8 cellular contexts compared by ENCODE assay signal in the genomic region with DNA sequence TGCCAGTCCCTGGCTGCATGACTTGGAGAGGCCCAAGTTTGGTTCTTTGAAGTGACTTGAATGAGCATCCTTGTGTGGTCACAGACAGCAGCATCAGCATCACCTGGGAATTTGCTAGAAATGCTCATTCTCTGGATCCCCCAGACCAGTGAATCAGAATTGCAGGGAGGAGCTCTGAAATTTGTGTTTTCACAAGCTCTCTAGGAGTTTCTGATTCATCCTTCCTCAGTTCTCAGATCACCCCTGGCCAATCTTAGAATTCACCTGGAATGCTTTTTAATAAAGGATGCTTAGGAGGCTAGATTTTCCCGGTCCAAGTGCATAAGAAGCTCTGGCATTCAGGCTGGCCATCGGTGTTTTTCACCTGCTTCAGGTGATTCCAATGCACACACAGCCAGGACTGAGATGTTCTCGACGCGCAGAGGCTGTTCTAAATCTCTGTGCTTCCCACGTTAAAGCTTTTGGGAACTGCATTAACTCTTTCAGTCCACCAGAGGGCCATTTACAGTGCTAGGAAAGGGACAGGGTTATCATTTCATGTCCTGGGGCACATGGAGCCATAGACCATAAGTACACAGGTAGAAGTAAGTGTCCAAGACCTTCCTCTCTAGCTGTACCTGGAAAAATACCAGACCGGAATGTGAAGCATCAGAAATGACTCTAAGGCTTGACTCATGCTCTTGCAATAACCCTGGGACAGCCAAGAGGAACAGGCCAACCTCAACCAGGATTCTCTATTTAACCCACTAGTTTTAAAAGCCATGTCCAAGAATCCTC.
DNase-seq lines count a peak whose midpoint lies in the region; ATAC-seq, FAIRE-seq and TF ChIP-seq lines count a peak whose summit lies in the region.

No MANE protein-coding gene starts in this region.

- no peak overlapping the region for H2AFZ ChIP-seq in endothelial cell of umbilical vein (ENCODE audit: low read depth, low read length)
- H2AFZ ChIP-seq in smooth muscle cell (ENCODE audit: low read depth), result no peak overlapping the region

- H3K27me3 Mint-ChIP-seq in T-helper 17 cell, result peaks cover 71% of the 10 kb centered on the region

- H3K9me2 ChIP-seq in DOHH2 (replicated peaks; ENCODE audit: control insufficient read depth, low read length), result no peaks in the 10 kb centered on the region

- POLR2A ChIA-PET in endothelial cell of umbilical vein (lab: Charles Lee), result no interaction called here

- H3K27ac Mint-ChIP-seq in T-helper 17 cell, result no peak overlapping the region

- H3K4me2 ChIP-seq in DOHH2 (ENCODE audit: low read length) (no peak overlapping the region), endothelial cell of umbilical vein (ENCODE audit: insufficient read depth, low read length) (no peak overlapping the region), smooth muscle cell (no peak overlapping the region)

- TF ChIP-seq POLR2A in endothelial cell of umbilical vein (IDR thresholded peaks at IDR 0.05; ENCODE audit: low read depth, low read length), result no peak

- CTCF ChIA-PET in endothelial cell of umbilical vein (lab: Charles Lee), result no interaction called here

- H3K27me3 ChIP-seq in DOHH2 (ENCODE audit: control insufficient read depth, low read length) (peaks cover 8% of the 10 kb centered on the region), endothelial cell of umbilical vein (ENCODE audit: control insufficient read depth in 2 of 2, insufficient read depth in 2 of 2, low read length in 2 of 2) (no peaks in the 10 kb centered on the region), smooth muscle cell (ENCODE audit: low read depth) (no peaks in the 10 kb centered on the region)

- H3K79me2 ChIP-seq in DOHH2 (ENCODE audit: control insufficient read depth, low read length) (no peaks in the 10 kb centered on the region), endothelial cell of umbilical vein (ENCODE audit: control insufficient read depth, insufficient read depth, low read length) (no peaks in the 10 kb centered on the region), smooth muscle cell (ENCODE audit: low read depth) (no peaks in the 10 kb centered on the region)

- no peaks in the 10 kb centered on the region for H3K9me1 ChIP-seq in endothelial cell of umbilical vein (replicated peaks; ENCODE audit: control insufficient read depth, extremely low read depth, insufficient read depth, low read length)

- H3K4me3 Mint-ChIP-seq in T-helper 17 cell, result no peak overlapping the region

- TF ChIP-seq CTCF in 22Rv1 (IDR thresholded peaks at IDR 0.05) (peak; percentile 70), DOHH2 (IDR thresholded peaks at IDR 0.05; ENCODE audit: low read depth, low read length, poor library complexity, severe bottlenecking) (peak; percentile 83), endothelial cell of umbilical vein (IDR thresholded peaks at IDR 0.05; ENCODE audit: extremely low read depth in 1 of 2, insufficient read depth in 1 of 2, low read depth in 1 of 2, low read length in 2 of 2) (peak; percentile 8 to 24), smooth muscle cell (IDR thresholded peaks at IDR 0.05; ENCODE audit: borderline replicate concordance, insufficient read depth, poor library complexity, severe bottlenecking) (peak; percentile 65)

- ATAC-seq in T-helper 17 cell (no peak), GM21717 (IDR thresholded peaks at IDR 0.05; ENCODE audit: unreplicated experiment) (no peak)

- H3K4me3 ChIP-seq in DOHH2 (ENCODE audit: low read length), result no peak overlapping the region
- H3K4me3 ChIP-seq in endothelial cell of umbilical vein (replicated peaks in 1 of 3; ENCODE audit: insufficient read depth in 1 of 3, low read depth in 1 of 3, low read length in 3 of 3), result no peak overlapping the region
- no peak overlapping the region for H3K4me3 ChIP-seq in smooth muscle cell

- H3K9ac ChIP-seq in endothelial cell of umbilical vein (replicated peaks; ENCODE audit: extremely low read depth, insufficient read depth, low read length) (no peak overlapping the region), smooth muscle cell (ENCODE audit: low read depth) (no peak overlapping the region)

- peaks cover 6% of the 10 kb centered on the region for H3K4me1 Mint-ChIP-seq in T-helper 17 cell

- H3K36me3 ChIP-seq in DOHH2 (ENCODE audit: control insufficient read depth, low read length), result no peaks in the 10 kb centered on the region
- H3K36me3 ChIP-seq in endothelial cell of umbilical vein (ENCODE audit: control insufficient read depth in 2 of 2, extremely low read depth in 1 of 2, insufficient read depth in 2 of 2, low read length in 2 of 2), result no peaks in the 10 kb centered on the region
- no peaks in the 10 kb centered on the region for H3K36me3 ChIP-seq in smooth muscle cell (ENCODE audit: low read depth)

- no peak for FAIRE-seq in endothelial cell of umbilical vein (lab: Jason Lieb, UNC)

- WGBS in smooth muscle cell (ENCODE audit: low lambda C conversion rate), result 29% methylated on average over 7 of the region's 7 CpGs

- dilution Hi-C loops in endothelial cell of umbilical vein (cut with MboI; ENCODE audit: extremely low pct_ligation_motif_present, low sequenced_read_pairs), result no loop called here

- H3K27ac ChIP-seq in 22Rv1, result no peak overlapping the region
- no peak overlapping the region for H3K27ac ChIP-seq in DOHH2 (ENCODE audit: low read depth, low read length)
- no peak overlapping the region for H3K27ac ChIP-seq in endothelial cell of umbilical vein (ENCODE audit: insufficient read depth, low read depth, low read length)
- no peak overlapping the region for H3K27ac ChIP-seq in smooth muscle cell (ENCODE audit: low read depth)

- no peaks in the 10 kb centered on the region for H3K36me3 Mint-ChIP-seq in T-helper 17 cell (ENCODE audit: low read depth)

- intact Hi-C loops in endothelial cell of umbilical vein (cut with micrococcal nuclease), result no loop called here

- H4K20me1 ChIP-seq in DOHH2 (ENCODE audit: control insufficient read depth, insufficient read depth, low read depth, low read length) (no peaks in the 10 kb centered on the region), endothelial cell of umbilical vein (replicated peaks; ENCODE audit: control insufficient read depth, extremely low read depth, insufficient read depth, low read length) (no peaks in the 10 kb centered on the region), smooth muscle cell (ENCODE audit: low read depth) (no peaks in the 10 kb centered on the region)

- no TSS peak for BruUV-seq in endothelial cell of umbilical vein (replicated peaks; lab: Mats Ljungman, UMichigan)

- H3K9me3 ChIP-seq in DOHH2 (ENCODE audit: control insufficient read depth, insufficient read depth, low read length), result no peaks in the 10 kb centered on the region
- no peaks in the 10 kb centered on the region for H3K9me3 ChIP-seq in endothelial cell of umbilical vein (replicated peaks; ENCODE audit: control insufficient read depth, insufficient read depth, low read length)
- no peaks in the 10 kb centered on the region for H3K9me3 ChIP-seq in smooth muscle cell (replicated peaks; ENCODE audit: low read depth)
- H3K9me3 ChIP-seq in T-helper 17 cell (ENCODE audit: control insufficient read depth, low read length, poor library complexity, severe bottlenecking), result no peaks in the 10 kb centered on the region

- H3F3A ChIP-seq in DOHH2 (ENCODE audit: control insufficient read depth, insufficient read depth), result no peaks in the 10 kb centered on the region
- no peaks in the 10 kb centered on the region for H3F3A ChIP-seq in smooth muscle cell (ENCODE audit: low read depth)

- DNase-seq in NCI-H510A treated with DMSO at 0.1 percent for 48 hours (lab: John Stamatoyannopoulos, UW), result peak; percentile 92
- DNase-seq in endothelial cell of umbilical vein (ENCODE audit: low read depth, low spot score), result no peak
- DNase-seq in smooth muscle cell (lab: John Stamatoyannopoulos, UW; ENCODE audit: unreplicated experiment), result no peak
- DNase-seq in T-helper 17 cell, result no peak
- DNase-seq in NCI-H526 treated with DMSO at 0.1 percent for 48 hours (lab: John Stamatoyannopoulos, UW), result no peak

- H3K4me1 ChIP-seq in DOHH2 (ENCODE audit: control insufficient read depth, low read length), result no peaks in the 10 kb centered on the region
- H3K4me1 ChIP-seq in endothelial cell of umbilical vein (ENCODE audit: control insufficient read depth, extremely low read depth, insufficient read depth, low read length), result no peaks in the 10 kb centered on the region
- no peaks in the 10 kb centered on the region for H3K4me1 ChIP-seq in smooth muscle cell (ENCODE audit: low read depth)

TF ChIP-seq in endothelial cell of umbilical vein, 7 proteins besides CTCF, POLR2A, EP300 and RAD21:
- TF ChIP-seq, protein P1, sequence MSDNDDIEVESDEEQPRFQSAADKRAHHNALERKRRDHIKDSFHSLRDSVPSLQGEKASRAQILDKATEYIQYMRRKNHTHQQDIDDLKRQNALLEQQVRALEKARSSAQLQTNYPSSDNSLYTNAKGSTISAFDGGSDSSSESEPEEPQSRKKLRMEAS (IDR thresholded peaks at IDR 0.05; ENCODE audit: insufficient read depth, insufficient read length), result no peak
- TF ChIP-seq FOS (IDR thresholded peaks at IDR 0.05; ENCODE audit: borderline replicate concordance, insufficient read depth, low read length), result no peak
TF ChIP-seq in endothelial cell of umbilical vein: peak in this region for 0.

Comparison
In these comparisons a context has a peak if more than half of its experiments do, and no peak if none do; other contexts are left out.
1. CTCF ChIP-seq: peak in every context shown above with its lines; median percentile 83 in DOHH2; 70 in 22Rv1; 65 in smooth muscle cell; 16 in endothelial cell of umbilical vein.